24 cellular contexts compared by ENCODE assay signal in the genomic region with DNA sequence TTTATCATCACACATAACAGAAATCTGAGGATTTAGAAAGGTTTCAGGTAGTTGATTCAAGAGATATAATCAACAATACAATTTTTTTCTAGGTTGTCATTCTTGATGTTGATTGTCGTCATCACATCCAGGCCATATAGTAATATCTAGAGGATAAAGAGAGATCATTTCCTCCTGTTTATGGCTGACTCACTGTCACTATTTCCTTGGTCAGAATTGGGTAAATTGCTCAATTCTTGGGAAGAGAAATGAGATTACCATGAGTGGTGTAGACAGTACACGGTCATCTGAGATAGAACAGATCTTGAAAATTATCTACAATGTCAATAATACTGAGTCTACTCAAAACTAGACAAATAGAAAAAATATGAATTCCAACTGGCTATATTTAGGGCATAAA.
"Had no signal": no experiment of that assay in that cellular context is flagged by ENCODE, and none has a peak within 500 bp of the region (broad histone marks: within the 10 kb centered on the region; RNA-seq: fewer than 3 reads in every experiment).

No MANE protein-coding gene starts in this region.

- H3K9ac ChIP-seq: neural progenitor cell had no signal

- H3K36me3 ChIP-seq: breast epithelium, left ventricle myocardium inferior, neural progenitor cell, sigmoid colon, transverse colon, uterus had no signal

- H2AFZ ChIP-seq: neural progenitor cell had no signal

- H3K4me3 ChIP-seq: breast epithelium, coronary artery, left ventricle myocardium inferior, neural progenitor cell, sigmoid colon, smooth muscle cell, transverse colon, uterus had no signal

- H3K4me2 ChIP-seq: neural progenitor cell, smooth muscle cell had no signal

- H3K9me3 ChIP-seq: breast epithelium, sigmoid colon, transverse colon, uterus had no signal

- DNase-seq: activated CD4-positive, alpha-beta T cell treated with anti-CD3 and anti-CD28 coated beads for 4 hours; activated CD4-positive, alpha-beta T cell treated with anti-CD3 and anti-CD28 coated beads, Interleukin-2, amount 50 U/mL, for 48 hours; activated CD4-positive, CD25-positive, alpha-beta regulatory T cell; activated naive CD4-positive, alpha-beta T cell treated with Interleukin-2 at 50 U/mL for 16 hours; activated naive CD8-positive, alpha-beta T cell treated with anti-CD3 and anti-CD28 coated beads for 36 hours; activated T-cell treated with anti-CD3 and anti-CD28 coated beads, Interleukin-2, amount 50 U/mL, for 48 hours; amniotic stem cell; cerebellar nuclear complex; endodermal cell; foreskin keratinocyte; left ventricle myocardium inferior; naive thymus-derived CD8-positive, alpha-beta T cell; posterior cingulate gyrus; retina; sigmoid colon; stimulated activated CD4-positive, alpha-beta T cell treated with anti-CD3 and anti-CD28 coated beads, Interleukin-15, amount 100 ng/mL, for 24 hours; stimulated activated naive B cell treated with anti-CD40 and anti-IgM and Interleukin-4, amounts not matched to agents 10 μg/mL and 1 μg/mL and 100 μg/mL, for 72 hours; T1000; transverse colon; uterus had no signal

- ATAC-seq: foreskin keratinocyte; naive thymus-derived CD8-positive, alpha-beta T cell; stimulated activated naive B cell treated with anti-CD40 and anti-IgM and Interleukin-4, amounts not matched to agents 10 μg/mL and 1 μg/mL and 100 μg/mL, for 72 hours had no signal

- H3K27ac ChIP-seq: breast epithelium, coronary artery, foreskin keratinocyte, left ventricle myocardium inferior, neural progenitor cell, sigmoid colon, transverse colon, uterus had no signal

- H3K4me1 ChIP-seq: breast epithelium, left ventricle myocardium inferior, neural progenitor cell, sigmoid colon, transverse colon, uterus had no signal

- H3K27me3 ChIP-seq: breast epithelium, foreskin keratinocyte, neural progenitor cell, sigmoid colon, transverse colon, uterus had no signal
